ENCODE assay signal across 8 cellular contexts in the genomic region with DNA sequence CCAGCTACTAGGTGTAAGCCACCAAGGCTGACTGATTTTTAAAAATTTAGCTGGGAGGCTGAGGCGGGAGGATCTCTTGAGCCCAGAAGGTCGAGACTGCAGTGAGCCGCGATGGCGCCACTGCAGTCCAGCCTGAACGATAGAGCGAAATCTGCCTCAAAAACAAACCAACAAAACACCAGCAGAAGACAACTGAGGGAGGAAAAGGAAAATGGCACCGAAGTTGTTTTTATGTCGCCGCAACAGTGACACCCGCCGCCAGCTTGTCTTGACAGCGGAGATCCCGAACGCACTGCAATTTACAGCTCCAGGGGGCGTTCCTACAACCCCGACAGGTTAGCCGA.
A peak's percentile ranks its signal among the peaks of the same experiment; 100 is the strongest.
DNase-seq lines count a peak whose midpoint lies in the region; ATAC-seq and TF ChIP-seq lines count a peak whose summit lies in the region.

No MANE protein-coding gene starts in this region.

- no peak for DNase-seq in LNCaP clone FGC (ENCODE audit: low read depth)
- DNase-seq in effector memory CD4-positive, alpha-beta T cell = no peak
- no peak for DNase-seq in putamen (ENCODE audit: low spot score)
- DNase-seq in cortex of kidney (lab: John Stamatoyannopoulos, UW) = no peak
- no peak for DNase-seq in NK-92 (lab: John Stamatoyannopoulos, UW; ENCODE audit: unreplicated experiment)

- H2AFZ ChIP-seq in parathyroid adenoma = peak overlapping the region; percentile 98

- no peaks in the 10 kb centered on the region for H3K9me3 ChIP-seq in effector memory CD4-positive, alpha-beta T cell (ENCODE audit: control insufficient read depth, low read length)
- H3K9me3 ChIP-seq in parathyroid adenoma (ENCODE audit: control insufficient read depth, low read length) = no peaks in the 10 kb centered on the region

- no peaks in the 10 kb centered on the region for H3K27me3 ChIP-seq in effector memory CD4-positive, alpha-beta T cell (replicated peaks; ENCODE audit: control insufficient read depth, insufficient read depth, low read length, poor library complexity, severe bottlenecking)
- no peaks in the 10 kb centered on the region for H3K27me3 ChIP-seq in parathyroid adenoma (ENCODE audit: control insufficient read depth, insufficient read depth, low read length)

- peaks cover 4% of the 10 kb centered on the region for H3K4me1 ChIP-seq in effector memory CD4-positive, alpha-beta T cell (ENCODE audit: control insufficient read depth, insufficient read depth, low read length, poor library complexity, severe bottlenecking)
- peaks cover 3% of the 10 kb centered on the region for H3K4me1 ChIP-seq in parathyroid adenoma

- H3K9ac ChIP-seq in parathyroid adenoma = no peak overlapping the region

- H3K4me3 ChIP-seq in GM12875 (ENCODE audit: low read depth, low read length) (peak overlapping the region; percentile 48), LNCaP clone FGC (ENCODE audit: low read depth, low read length) (peak overlapping the region; percentile 36), parathyroid adenoma (ENCODE audit: low read depth, low read length) (peak overlapping the region; percentile 39)
- peak overlapping the region; percentile 41 for H3K4me3 ChIP-seq in effector memory CD4-positive, alpha-beta T cell (ENCODE audit: insufficient read depth, low read depth, low read length, poor library complexity, severe bottlenecking)

- H3K4me2 ChIP-seq in parathyroid adenoma (ENCODE audit: low read length) = peak overlapping the region; percentile 79

- H3K36me3 ChIP-seq in effector memory CD4-positive, alpha-beta T cell (ENCODE audit: control insufficient read depth, insufficient read depth, low read length) = no peaks in the 10 kb centered on the region
- H3K36me3 ChIP-seq in parathyroid adenoma (ENCODE audit: control insufficient read depth, insufficient read depth, low read length) = no peaks in the 10 kb centered on the region

- ATAC-seq in HG02938 (IDR thresholded peaks at IDR 0.05; ENCODE audit: unreplicated experiment) = no peak

- no peak for TF ChIP-seq CTCF in GM12875 (IDR thresholded peaks at IDR 0.05; ENCODE audit: borderline replicate concordance, insufficient read depth, low read depth, low read length)
- no peak for TF ChIP-seq CTCF in LNCaP clone FGC (IDR thresholded peaks at IDR 0.05; ENCODE audit: control insufficient read depth, extremely low read depth, insufficient read depth)
- no peak for TF ChIP-seq CTCF in parathyroid adenoma (IDR thresholded peaks at IDR 0.05)

- H3K79me2 ChIP-seq in parathyroid adenoma = no peaks in the 10 kb centered on the region

- H3K27ac ChIP-seq in effector memory CD4-positive, alpha-beta T cell (ENCODE audit: insufficient read depth, low read length, poor library complexity, severe bottlenecking) = peak overlapping the region; percentile 56
- H3K27ac ChIP-seq in parathyroid adenoma = peak overlapping the region; percentile 71
